8 cellular contexts compared by ENCODE assay signal in the genomic region with DNA sequence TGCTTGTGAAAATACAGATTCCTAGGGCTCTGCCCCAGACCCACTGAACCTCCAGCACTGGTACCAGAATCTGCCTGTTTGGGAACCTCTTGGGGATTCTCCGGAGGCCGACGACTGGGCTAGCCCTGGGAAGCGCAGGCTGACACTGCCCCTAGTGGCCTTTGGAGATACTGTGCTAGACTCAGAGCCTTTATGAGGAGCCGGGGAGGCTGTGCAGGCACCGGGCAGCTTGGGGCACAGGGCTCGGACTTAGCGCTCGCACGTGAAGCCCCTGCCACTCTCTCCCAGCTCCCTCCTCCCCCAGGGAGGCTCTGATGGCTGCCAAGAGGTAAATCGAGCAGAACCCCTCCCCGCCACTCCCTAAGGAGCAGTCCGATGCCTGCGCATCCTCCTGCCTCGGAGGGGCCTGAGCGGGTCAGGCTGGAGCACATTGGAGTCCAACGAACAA.
DNase-seq lines count a peak whose midpoint lies in the region; ATAC-seq and TF ChIP-seq lines count a peak whose summit lies in the region.

No MANE protein-coding gene starts in this region.

- H3K36me3 Mint-ChIP-seq in endodermal cell (ENCODE audit: low read depth), result no peaks in the 10 kb centered on the region

- H3K4me3 ChIP-seq in endodermal cell (ENCODE audit: low read length) (no peak overlapping the region), lower lobe of right lung (no peak overlapping the region), thyroid gland (replicated peaks in 1 of 3) (no peak overlapping the region)

- peaks cover 23% of the 10 kb centered on the region for H3K4me1 Mint-ChIP-seq in endodermal cell

- TF ChIP-seq CTCF in endodermal cell (conservative IDR thresholded peaks at IDR 0.05), result peak; percentile 97
- TF ChIP-seq CTCF in lower lobe of right lung (IDR thresholded peaks at IDR 0.05), result peak; percentile 73
- peak in 5 of 6 experiments; percentile 15 to 78 (median 43) for TF ChIP-seq CTCF in thyroid gland (IDR thresholded peaks at IDR 0.05)

- peaks cover 6% of the 10 kb centered on the region for H3K9me3 ChIP-seq in endodermal cell (ENCODE audit: control insufficient read depth, low read length)
- H3K9me3 ChIP-seq in lower lobe of right lung, result no peaks in the 10 kb centered on the region
- H3K9me3 ChIP-seq in thyroid gland, result no peaks in the 10 kb centered on the region

- ATAC-seq in GM21515 (IDR thresholded peaks at IDR 0.05; ENCODE audit: unreplicated experiment) (peak; percentile 87), lower lobe of right lung (peak; percentile 78 to 83)

- DNase-seq in NCI-H2227 (lab: John Stamatoyannopoulos, UW; ENCODE audit: unreplicated experiment) (peak; percentile 43), NCI-H2227 treated with DMSO at 0.1 percent for 48 hours (lab: John Stamatoyannopoulos, UW) (no peak), SK-N-DZ (ENCODE audit: low spot score) (peak; percentile 78), endodermal cell (peak; percentile 95), lower lobe of right lung (peak; percentile 52), thyroid gland (peak; percentile 43)

- peaks cover 16% of the 10 kb centered on the region for H3K4me1 ChIP-seq in endodermal cell (ENCODE audit: control insufficient read depth, insufficient read depth, low read length)
- no peaks in the 10 kb centered on the region for H3K4me1 ChIP-seq in lower lobe of right lung
- no peaks in the 10 kb centered on the region for H3K4me1 ChIP-seq in thyroid gland

- TF ChIP-seq POLR2A in thyroid gland (IDR thresholded peaks at IDR 0.05), result no peak

- WGBS in endodermal cell (ENCODE audit: insufficient coverage in 1 of 2, insufficient read length in 1 of 2), 2 experiments, result 34 to 38% methylated on average over 6 to 17 of the region's 17 CpGs
- WGBS in thyroid gland, 2 donors, result 32 to 54% methylated on average over 7 to 17 of the region's 17 CpGs

- TF ChIP-seq RAD21 in Ishikawa (IDR thresholded peaks at IDR 0.05; ENCODE audit: low read depth), result peak; percentile 75

- no peak overlapping the region for H3K27ac Mint-ChIP-seq in endodermal cell

- peak overlapping the region; percentile 41 for H3K4me3 Mint-ChIP-seq in endodermal cell

- H3K9me3 Mint-ChIP-seq in endodermal cell, result no peaks in the 10 kb centered on the region

- H3K27ac ChIP-seq in endodermal cell (ENCODE audit: low read depth, low read length) (no peak overlapping the region), lower lobe of right lung (no peak overlapping the region), thyroid gland (no peak overlapping the region)

- H3K27me3 ChIP-seq in endodermal cell (ENCODE audit: control insufficient read depth, insufficient read depth, low read length, poor library complexity, severe bottlenecking) (no peaks in the 10 kb centered on the region), lower lobe of right lung (ENCODE audit: low read depth) (no peaks in the 10 kb centered on the region), thyroid gland (no peaks in the 10 kb centered on the region)

- no peaks in the 10 kb centered on the region for H3K36me3 ChIP-seq in endodermal cell (ENCODE audit: control insufficient read depth, insufficient read depth, low read length)
- no peaks in the 10 kb centered on the region for H3K36me3 ChIP-seq in lower lobe of right lung
- H3K36me3 ChIP-seq in thyroid gland, result no peaks in the 10 kb centered on the region

- peaks cover 64% of the 10 kb centered on the region for H3K27me3 Mint-ChIP-seq in endodermal cell (ENCODE audit: insufficient read depth)

- no peak overlapping the region for H3K9ac ChIP-seq in endodermal cell (ENCODE audit: extremely low read depth, low read length, poor library complexity, severe bottlenecking)

- intact Hi-C loops in lower lobe of right lung (cut with DNase I) (no loop called here), thyroid gland (cut with DNase I) (loop anchor here (5.0 kb wide), 1 partner anchor 736 kb away; no protein-coding TSS in a partner anchor)

- TF ChIP-seq EP300 in Ishikawa (IDR thresholded peaks at IDR 0.05; ENCODE audit: borderline replicate concordance), result no peak

TF ChIP-seq in Ishikawa, 13 proteins besides CTCF, POLR2A, EP300 and RAD21:
- no peak for TF ChIP-seq FOXM1 (IDR thresholded peaks at IDR 0.05; ENCODE audit: borderline replicate concordance, low read depth)
- TF ChIP-seq TEAD4 (IDR thresholded peaks at IDR 0.05), result no peak

Comparison
In these comparisons a context has a peak if more than half of its experiments do, and no peak if none do; other contexts are left out.
1. CTCF ChIP-seq: peak in every context shown above with its lines; median percentile 97 in endodermal cell; 73 in lower lobe of right lung; 43 in thyroid gland.